Comparison of ENCODE assay signal across 13 cellular contexts in genomic region chr5:52804359-52804758, GRCh38. TPM values are rescaled to one million over a fixed set of nuclear protein-coding genes. Genes with fewer than 3 reads are reported as not detected.
A peak's percentile ranks its signal among the peaks of the same experiment; 100 is the strongest.
DNase-seq lines count a peak whose midpoint lies in the region; ATAC-seq, FAIRE-seq and TF ChIP-seq lines count a peak whose summit lies in the region.
"Had no signal": no experiment of that assay in that cellular context is flagged by ENCODE, and none has a peak within 500 bp of the region (broad histone marks: within the 10 kb centered on the region; RNA-seq: fewer than 3 reads in every experiment).

No MANE protein-coding gene starts in this region.

- H3K9me3 ChIP-seq in kidney (ENCODE audit: control insufficient read depth in 1 of 2, low read length in 2 of 2), result no peaks in the 10 kb centered on the region
- H3K9me3 ChIP-seq in stomach smooth muscle (ENCODE audit: control insufficient read depth in 2 of 2, low read length in 2 of 2), result no peaks in the 10 kb centered on the region

- no peaks in the 10 kb centered on the region for H3K27me3 ChIP-seq in stomach smooth muscle (ENCODE audit: control insufficient read depth in 1 of 2, insufficient read depth in 2 of 2, low read length in 2 of 2)

- intact Hi-C loops in activated naive CD4-positive, alpha-beta T cell treated with anti-CD3 and anti-CD28 coated beads for 36 hours (cut with micrococcal nuclease), result loop anchor here (5.0 kb wide), 2 partner anchors 183 to 1508 kb away; partner anchors contain the start of genes ARL15 and ITGA2
- intact Hi-C loops in activated T-helper 1 cell treated with anti-CD3 and anti-CD28 coated beads, Interleukin-12 subunit alpha, Interleukin-12 subunit beta, Interleukin-2, Interleukin-4 antibody, amounts not matched to agents 30 ng/mL and 10 ng/mL and 1 ng/mL, durations not matched to agents 14 hours and 24 hours and 36 hours (cut with micrococcal nuclease), result loop anchor here (5.0 kb wide), 2 partner anchors 113 to 183 kb away; partner anchors contain the start of gene ITGA2
- intact Hi-C loops in kidney (cut with DNase I), result no loop called here

- TF ChIP-seq CTCF in kidney (IDR thresholded peaks at IDR 0.05; ENCODE audit: borderline replicate concordance, extremely low read depth, insufficient read depth), result no peak

- H3K36me3 ChIP-seq in kidney (ENCODE audit: control insufficient read depth in 1 of 2, insufficient read depth in 2 of 2, low read length in 2 of 2) (peaks cover 3 to 16% of the 10 kb centered on the region in 2 donors), stomach smooth muscle (ENCODE audit: control insufficient read depth in 2 of 2, insufficient read depth in 2 of 2, low read length in 2 of 2) (peaks cover 6 to 11% of the 10 kb centered on the region in 2 donors)

- H3K27ac ChIP-seq in kidney (ENCODE audit: low read depth in 2 of 2, low read length in 2 of 2) (peak overlapping the region; percentile 22 to 29), stomach smooth muscle (ENCODE audit: low read length) (no peak overlapping the region)

- no peak overlapping the region for H3K27ac Mint-ChIP-seq in activated naive CD4-positive, alpha-beta T cell treated with anti-CD3 and anti-CD28 coated beads for 36 hours
- H3K27ac Mint-ChIP-seq in activated T-helper 1 cell treated with anti-CD3 and anti-CD28 coated beads, Interleukin-12 subunit alpha, Interleukin-12 subunit beta, Interleukin-2, Interleukin-4 antibody, amounts not matched to agents 30 ng/mL and 10 ng/mL and 1 ng/mL, durations not matched to agents 14 hours and 24 hours and 36 hours, result no peak overlapping the region
- H3K27ac Mint-ChIP-seq: effector memory CD8-positive, alpha-beta T cell had no signal

- H3K4me1 Mint-ChIP-seq in activated naive CD4-positive, alpha-beta T cell treated with anti-CD3 and anti-CD28 coated beads for 36 hours (ENCODE audit: low read depth), result peaks cover 38% of the 10 kb centered on the region
- peaks cover 51% of the 10 kb centered on the region for H3K4me1 Mint-ChIP-seq in activated T-helper 1 cell treated with anti-CD3 and anti-CD28 coated beads, Interleukin-12 subunit alpha, Interleukin-12 subunit beta, Interleukin-2, Interleukin-4 antibody, amounts not matched to agents 30 ng/mL and 10 ng/mL and 1 ng/mL, durations not matched to agents 14 hours and 24 hours and 36 hours (ENCODE audit: low read depth)

- H3K9me3 Mint-ChIP-seq in activated naive CD4-positive, alpha-beta T cell treated with anti-CD3 and anti-CD28 coated beads for 36 hours, result no peaks in the 10 kb centered on the region
- no peaks in the 10 kb centered on the region for H3K9me3 Mint-ChIP-seq in activated T-helper 1 cell treated with anti-CD3 and anti-CD28 coated beads, Interleukin-12 subunit alpha, Interleukin-12 subunit beta, Interleukin-2, Interleukin-4 antibody, amounts not matched to agents 30 ng/mL and 10 ng/mL and 1 ng/mL, durations not matched to agents 14 hours and 24 hours and 36 hours
- H3K9me3 Mint-ChIP-seq: effector memory CD8-positive, alpha-beta T cell had no signal

- ATAC-seq in HG03469 (IDR thresholded peaks at IDR 0.05; ENCODE audit: unreplicated experiment) (no peak), HG03108 (IDR thresholded peaks at IDR 0.05; ENCODE audit: unreplicated experiment) (no peak), HG02884 (IDR thresholded peaks at IDR 0.05; ENCODE audit: unreplicated experiment) (no peak)
- ATAC-seq: effector memory CD8-positive, alpha-beta T cell had no signal

- H3K9ac ChIP-seq in kidney (ENCODE audit: low read length in 2 of 2) (no peak overlapping the region), stomach smooth muscle (ENCODE audit: low read length in 2 of 2) (peak overlapping the region in 1 of 2 donors; percentile 23)

- peak overlapping the region; percentile 10 to 19 for H3K4me3 ChIP-seq in kidney (ENCODE audit: low read length in 2 of 2)
- peak overlapping the region; percentile 30 to 53 for H3K4me3 ChIP-seq in stomach smooth muscle (ENCODE audit: low read length in 2 of 2)

- FAIRE-seq in kidney (lab: Jason Lieb, UNC), result no peak

- CTCF ChIA-PET in activated naive CD4-positive, alpha-beta T cell treated with anti-CD3 and anti-CD28 coated beads for 36 hours (lab: Charles Lee), result interaction anchor here (1.4 to 1.8 kb wide), 2 partner anchors 17 to 111 kb away, joined by 4 to 7 read pairs; partner anchors contain the start of genes ITGA1 and PELO

- peaks cover 38% of the 10 kb centered on the region for H3K36me3 Mint-ChIP-seq in activated naive CD4-positive, alpha-beta T cell treated with anti-CD3 and anti-CD28 coated beads for 36 hours (ENCODE audit: low read depth)
- peaks cover 41% of the 10 kb centered on the region for H3K36me3 Mint-ChIP-seq in activated T-helper 1 cell treated with anti-CD3 and anti-CD28 coated beads, Interleukin-12 subunit alpha, Interleukin-12 subunit beta, Interleukin-2, Interleukin-4 antibody, amounts not matched to agents 30 ng/mL and 10 ng/mL and 1 ng/mL, durations not matched to agents 14 hours and 24 hours and 36 hours (ENCODE audit: low read depth)

- H3K4me3 Mint-ChIP-seq in activated naive CD4-positive, alpha-beta T cell treated with anti-CD3 and anti-CD28 coated beads for 36 hours, result peak overlapping the region; percentile 4
- H3K4me3 Mint-ChIP-seq in activated T-helper 1 cell treated with anti-CD3 and anti-CD28 coated beads, Interleukin-12 subunit alpha, Interleukin-12 subunit beta, Interleukin-2, Interleukin-4 antibody, amounts not matched to agents 30 ng/mL and 10 ng/mL and 1 ng/mL, durations not matched to agents 14 hours and 24 hours and 36 hours, result peak overlapping the region; percentile 5
- H3K4me3 Mint-ChIP-seq: effector memory CD8-positive, alpha-beta T cell had no signal

- peaks cover 16 to 32% of the 10 kb centered on the region in 2 donors for H3K4me1 ChIP-seq in kidney (ENCODE audit: control insufficient read depth in 1 of 2, insufficient read depth in 1 of 2, low read depth in 1 of 2, low read length in 2 of 2)
- peaks cover 45% of the 10 kb centered on the region for H3K4me1 ChIP-seq in stomach smooth muscle (ENCODE audit: control insufficient read depth, insufficient read depth, low read length)

- DNase-seq in activated naive CD4-positive, alpha-beta T cell treated with anti-CD3 and anti-CD28 coated beads for 36 hours, result no peak
- DNase-seq in activated naive CD4-positive, alpha-beta T cell treated with anti-CD3 and anti-CD28 coated beads, Interleukin-2, amount 50 U/mL, for 16 hours, result no peak
- DNase-seq in activated T-helper 1 cell treated with anti-CD3 and anti-CD28 coated beads, Interleukin-12 subunit alpha, Interleukin-12 subunit beta, Interleukin-2, Interleukin-4 antibody, amounts not matched to agents 30 ng/mL and 10 ng/mL and 1 ng/mL, durations not matched to agents 14 hours and 24 hours and 36 hours (ENCODE audit: low spot score), result no peak
- DNase-seq in kidney, result no peak
- DNase-seq: activated CD4-positive, alpha-beta T cell treated with anti-CD3 and anti-CD28 coated beads, Interleukin-2, amount 50 U/mL, for 4 hours; amniotic stem cell; effector memory CD8-positive, alpha-beta T cell; H7; NCI-H1694 treated with DMSO at 0.1 percent for 48 hours had no signal

- no peaks in the 10 kb centered on the region for H3K27me3 Mint-ChIP-seq in activated naive CD4-positive, alpha-beta T cell treated with anti-CD3 and anti-CD28 coated beads for 36 hours (ENCODE audit: low read depth)
- H3K27me3 Mint-ChIP-seq in activated T-helper 1 cell treated with anti-CD3 and anti-CD28 coated beads, Interleukin-12 subunit alpha, Interleukin-12 subunit beta, Interleukin-2, Interleukin-4 antibody, amounts not matched to agents 30 ng/mL and 10 ng/mL and 1 ng/mL, durations not matched to agents 14 hours and 24 hours and 36 hours (ENCODE audit: insufficient read depth), result peaks cover 3% of the 10 kb centered on the region
- H3K27me3 Mint-ChIP-seq: effector memory CD8-positive, alpha-beta T cell had no signal

RNA-seq across cellular contexts. Expression of gene ITGA1, which starts 16.6 kb away (rescaled TPM):
- total RNA-seq in activated naive CD4-positive, alpha-beta T cell treated with anti-CD3 and anti-CD28 coated beads for 36 hours, result 1 to 10 TPM in 1 of 2 experiments, under 1 TPM in 1; 0.69 to 1.2 TPM
- total RNA-seq in activated T-helper 1 cell treated with anti-CD3 and anti-CD28 coated beads, Interleukin-12 subunit alpha, Interleukin-12 subunit beta, Interleukin-2, Interleukin-4 antibody, amounts not matched to agents 30 ng/mL and 10 ng/mL and 1 ng/mL, durations not matched to agents 14 hours and 24 hours and 36 hours, result 2.2 and 2.5 TPM in 2 replicates
- total RNA-seq in kidney, result 65.6 TPM
- polyA plus RNA-seq in kidney (ENCODE audit: insufficient read depth, low read depth, low replicate concordance), result 13.3 TPM

RNA-seq across cellular contexts. Expression of gene PELO, which starts 16.6 kb away (rescaled TPM):
- 10 to 100 TPM; 11.4 to 12.8 TPM for total RNA-seq in activated naive CD4-positive, alpha-beta T cell treated with anti-CD3 and anti-CD28 coated beads for 36 hours
- 19.4 and 20.0 TPM in 2 replicates for total RNA-seq in activated T-helper 1 cell treated with anti-CD3 and anti-CD28 coated beads, Interleukin-12 subunit alpha, Interleukin-12 subunit beta, Interleukin-2, Interleukin-4 antibody, amounts not matched to agents 30 ng/mL and 10 ng/mL and 1 ng/mL, durations not matched to agents 14 hours and 24 hours and 36 hours
- 38.7 TPM for total RNA-seq in kidney
- polyA plus RNA-seq in kidney (ENCODE audit: insufficient read depth, low read depth, low replicate concordance), result 29.6 TPM

Comparison
In these comparisons a context has a peak if more than half of its experiments do, and no peak if none do; other contexts are left out.
1. RNA of gene ITGA1, which starts 16.6 kb away (total RNA-seq): 65.6 TPM in kidney (single experiment); 2.2 to 2.5 TPM in activated T-helper 1 cell treated with anti-CD3 and anti-CD28 coated beads, Interleukin-12 subunit alpha, Interleukin-12 subunit beta, Interleukin-2, Interleukin-4 antibody, amounts not matched to agents 30 ng/mL and 10 ng/mL and 1 ng/mL, durations not matched to agents 14 hours and 24 hours and 36 hours and 0.69 to 1.2 TPM in activated naive CD4-positive, alpha-beta T cell treated with anti-CD3 and anti-CD28 coated beads for 36 hours; every median in the first group is over 10 times any median in the second.